In genomic region chr1:156767101-156767878, GRCh38 we compare ENCODE assay signal across 1 cellular context.
TF ChIP-seq lines count a peak whose summit lies in the region.

PRCC (plus strand) TSS chr1:156767535; CDS start chr1:156767772, 237 bp downstream.

TF ChIP-seq in HEK293, 187 proteins besides CTCF, POLR2A, EP300 and RAD21 (continued from another document):
- TF ChIP-seq ZNF510 (tag by site-specific recombination; IDR thresholded peaks at IDR 0.05; ENCODE audit: insufficient replicate concordance): no peak
TF ChIP-seq in HEK293: peak in this region for 78.
